Comparison of ENCODE assay signal across 17 cellular contexts in genomic region chr10:125911145-125911544, GRCh38. TPM values are rescaled to one million over a fixed set of nuclear protein-coding genes. Genes with fewer than 3 reads are reported as not detected.
"Had no signal": no experiment of that assay in that cellular context is flagged by ENCODE, and none has a peak within 500 bp of the region (broad histone marks: within the 10 kb centered on the region; RNA-seq: fewer than 3 reads in every experiment).

No MANE protein-coding gene starts in this region.

- H3K4me1 ChIP-seq: esophagus muscularis mucosa, gastrocnemius medialis, suprapubic skin, upper lobe of right lung, vagina had no signal

- H3K36me3 ChIP-seq: esophagus muscularis mucosa, gastrocnemius medialis, suprapubic skin, thyroid gland, upper lobe of right lung, vagina had no signal

- H3K9me3 ChIP-seq: esophagus muscularis mucosa, gastrocnemius medialis, suprapubic skin, thyroid gland, upper lobe of right lung, vagina had no signal

- H3K27ac ChIP-seq: epithelial cell of prostate, esophagus muscularis mucosa, gastrocnemius medialis, suprapubic skin, thyroid gland, upper lobe of right lung, vagina had no signal

- FAIRE-seq: kidney had no signal

- DNase-seq: effector memory CD8-positive, alpha-beta T cell; gastrocnemius medialis; kidney; left cardiac atrium; left ventricle myocardium superior; mesendoderm; natural killer cell; right cardiac atrium; stimulated activated CD4-positive, alpha-beta T cell treated with anti-CD3 and anti-CD28 coated beads, Interleukin-2, amount 100 ng/mL, for 48 hours; stimulated activated naive CD4-positive, alpha-beta T cell treated with Interleukin-2 at 50 U/mL for 16 hours; thyroid gland; upper lobe of right lung had no signal

- ATAC-seq: effector memory CD8-positive, alpha-beta T cell; gastrocnemius medialis; left cardiac atrium; left ventricle myocardium superior; natural killer cell had no signal

- H3K4me2 ChIP-seq: smooth muscle cell had no signal

- H3K27me3 ChIP-seq: esophagus muscularis mucosa, gastrocnemius medialis, suprapubic skin, thyroid gland, upper lobe of right lung, vagina had no signal

- H3K4me3 ChIP-seq: esophagus muscularis mucosa, gastrocnemius medialis, smooth muscle cell, suprapubic skin, thyroid gland, upper lobe of right lung, vagina had no signal

RNA-seq across cellular contexts. Expression of gene FANK1, which starts 14.8 kb away (rescaled TPM):
- total RNA-seq: natural killer cell had no signal
